Comparison of ENCODE assay signal across 8 cellular contexts in the genomic region with DNA sequence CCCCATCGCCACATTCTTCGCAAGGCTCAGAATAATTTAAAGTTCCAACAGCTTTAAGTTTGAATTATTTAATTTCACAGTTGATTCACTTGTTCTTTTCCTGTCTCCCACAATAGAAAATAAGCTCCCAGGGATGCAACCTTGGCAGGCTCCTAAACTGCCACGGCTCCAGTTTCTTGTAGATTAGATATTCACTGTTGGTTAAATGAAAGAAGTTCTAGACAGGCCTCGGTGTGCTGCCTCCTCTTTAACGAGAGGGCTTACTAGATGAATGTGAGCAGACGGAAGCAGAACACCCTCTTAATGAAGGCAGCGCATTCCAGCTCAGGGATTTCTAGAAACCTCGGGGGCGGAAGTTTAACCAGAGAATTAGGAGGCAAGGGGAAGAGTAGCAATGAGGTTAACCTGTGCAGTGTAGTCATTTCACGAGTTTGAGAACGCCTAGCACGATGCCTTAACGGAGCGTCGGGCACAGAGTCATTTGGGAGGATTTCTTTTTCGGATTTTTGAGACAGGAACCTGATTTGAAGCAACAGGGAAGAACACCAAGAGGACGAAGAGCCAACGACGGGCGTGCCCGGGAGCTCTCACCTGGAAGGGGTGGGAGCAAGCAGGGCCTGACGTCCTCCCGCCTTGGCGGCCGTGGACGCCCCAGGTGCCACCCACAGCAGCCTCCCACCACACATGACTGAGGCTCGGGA. TPM values are rescaled to one million over a fixed set of nuclear protein-coding genes. Genes with fewer than 3 reads are reported as not detected.
A peak's percentile ranks its signal among the peaks of the same experiment; 100 is the strongest.
DNase-seq lines count a peak whose midpoint lies in the region; ATAC-seq, FAIRE-seq and TF ChIP-seq lines count a peak whose summit lies in the region.

No MANE protein-coding gene starts in this region.

- TF ChIP-seq CTCF in AG04450 (IDR thresholded peaks at IDR 0.05; ENCODE audit: low read depth, low read length) (no peak), esophagus squamous epithelium (IDR thresholded peaks at IDR 0.05) (no peak), tibial artery (IDR thresholded peaks at IDR 0.05) (no peak)

- CTCF ChIA-PET in AG04450 (lab: Charles Lee) = interaction anchor here (1.3 kb wide), 1 partner anchor 344 kb away, joined by 6 read pairs; no protein-coding TSS in a partner anchor

- H3K9me3 ChIP-seq in AG04450 (ENCODE audit: control insufficient read depth, insufficient read depth, low read length) (peaks cover 5% of the 10 kb centered on the region; the same call in 1 of the 2 replicates), esophagus squamous epithelium (no peaks in the 10 kb centered on the region), mucosa of rectum (ENCODE audit: control insufficient read depth in 2 of 2, low read length in 2 of 2) (no peaks in the 10 kb centered on the region), tibial artery (no peaks in the 10 kb centered on the region)

- no peaks in the 10 kb centered on the region for H3K27me3 ChIP-seq in AG04450 (ENCODE audit: control insufficient read depth, insufficient read depth, low read length)
- H3K27me3 ChIP-seq in esophagus squamous epithelium = no peaks in the 10 kb centered on the region
- H3K27me3 ChIP-seq in mucosa of rectum (ENCODE audit: control insufficient read depth in 2 of 2, insufficient read depth in 2 of 2, low read length in 2 of 2) = no peaks in the 10 kb centered on the region
- no peaks in the 10 kb centered on the region for H3K27me3 ChIP-seq in tibial artery

- intact Hi-C loops in esophagus squamous epithelium (cut with DNase I) (no loop called here), tibial artery (cut with DNase I; ENCODE audit: low total_unique reads) (loop anchor here (10.0 kb wide), 3 partner anchors 143 to 503 kb away; no protein-coding TSS in a partner anchor)

- FAIRE-seq in GM12891 (lab: Jason Lieb, UNC) = peak; percentile 60

- H3K27ac ChIP-seq in AG04450 (ENCODE audit: low read depth, low read length) (peak overlapping the region; percentile 98), esophagus squamous epithelium (peak overlapping the region; percentile 97 to 98 (median 98)), mucosa of rectum (ENCODE audit: low read depth in 2 of 2, low read length in 2 of 2) (peak overlapping the region; percentile 95 to 98), tibial artery (peak overlapping the region; percentile 93 to 96)

- peak; percentile 48 for ATAC-seq in HG02759 (IDR thresholded peaks at IDR 0.05; ENCODE audit: unreplicated experiment)

- POLR2A ChIA-PET in AG04450 (lab: Yijun Ruan, JAX) = interaction anchor here (0.7 kb wide), 1 partner anchor 10 kb away, joined by 3 read pairs; no protein-coding TSS in a partner anchor

- peak overlapping the region; percentile 98 to 99 for H3K9ac ChIP-seq in mucosa of rectum (ENCODE audit: low read depth in 1 of 2, low read length in 2 of 2)

- H3K4me1 ChIP-seq in esophagus squamous epithelium = peaks cover 26 to 69% (median 38%) of the 10 kb centered on the region in 3 donors
- H3K4me1 ChIP-seq in mucosa of rectum (ENCODE audit: control insufficient read depth in 2 of 2, insufficient read depth in 2 of 2, low read length in 2 of 2) = peaks cover 15 to 42% of the 10 kb centered on the region in 2 donors
- peaks cover 0 to 62% (median 39%) of the 10 kb centered on the region in 4 donors for H3K4me1 ChIP-seq in tibial artery

- no peak for TF ChIP-seq POLR2A in GM12891 (IDR thresholded peaks at IDR 0.05; ENCODE audit: low read depth, low read length)
- TF ChIP-seq POLR2A in esophagus squamous epithelium (IDR thresholded peaks at IDR 0.05) = no peak

- WGBS in esophagus squamous epithelium, 2 donors = 6 to 8% methylated on average over 18 to 25 of the region's 27 CpGs

- H3K36me3 ChIP-seq in esophagus squamous epithelium = no peaks in the 10 kb centered on the region
- peaks cover 10% of the 10 kb centered on the region in 2 donors for H3K36me3 ChIP-seq in mucosa of rectum (ENCODE audit: control insufficient read depth in 2 of 2, insufficient read depth in 2 of 2, low read length in 2 of 2)
- H3K36me3 ChIP-seq in tibial artery = no peaks in the 10 kb centered on the region

- peak; percentile 18 for DNase-seq in AG04450 (ENCODE audit: low read depth, low spot score)
- DNase-seq in GM12891 (ENCODE audit: insufficient read length, low spot score) = peak; percentile 7
- peak; percentile 77 for DNase-seq in NCI-H1105 treated with DMSO at 0.1 percent for 48 hours (lab: John Stamatoyannopoulos, UW)
- peak; percentile 49 for DNase-seq in activated CD4-positive, alpha-beta T cell treated with anti-CD3 and anti-CD28 coated beads for 48 hours
- DNase-seq in esophagus squamous epithelium (lab: John Stamatoyannopoulos, UW) = no peak
- peak in 1 of 2 donors; percentile 32 for DNase-seq in tibial artery

- peak overlapping the region; percentile 85 for H3K4me3 ChIP-seq in AG04450 (ENCODE audit: low read depth, low read length)
- peak overlapping the region; percentile 80 to 89 (median 84) for H3K4me3 ChIP-seq in esophagus squamous epithelium
- H3K4me3 ChIP-seq in mucosa of rectum (ENCODE audit: low read length in 2 of 2) = peak overlapping the region; percentile 92 to 98
- H3K4me3 ChIP-seq in tibial artery = peak overlapping the region; percentile 65 to 80

TF ChIP-seq in GM12891, 5 proteins besides CTCF, POLR2A, EP300 and RAD21:
- TF ChIP-seq TAF1 (IDR thresholded peaks at IDR 0.05; ENCODE audit: low read depth, low read length) = no peak
- TF ChIP-seq PAX5 (IDR thresholded peaks at IDR 0.05; ENCODE audit: insufficient read depth, low read length, severe bottlenecking) = no peak
- TF ChIP-seq SPI1 (IDR thresholded peaks at IDR 0.05; ENCODE audit: low read depth, low read length) = no peak
- TF ChIP-seq POLR2AphosphoS5 (IDR thresholded peaks at IDR 0.05; ENCODE audit: low read depth, low read length) = no peak
- TF ChIP-seq POU2F2 (IDR thresholded peaks at IDR 0.05; ENCODE audit: low read depth, low read length) = no peak; the same call in 1 of the 2 replicates

RNA-seq across cellular contexts. Expression of gene SMC5, which starts 0.6 kb away (rescaled TPM):
- 18.0 and 29.1 TPM in 2 replicates for polyA plus RNA-seq in AG04450 (2011; rRNA removed)
- polyA minus RNA-seq in AG04450 (2011; rRNA and poly(A)+ RNA removed) = 10.4 and 18.7 TPM in 2 replicates
- polyA plus RNA-seq in GM12891 (2012; ENCODE audit: low read depth, missing spikeins) = 11.2 TPM
- 10 to 100 TPM; 16.5 to 36.0 (median 23.9) TPM for total RNA-seq in esophagus squamous epithelium
